In genomic region chr1:36883315-36883949, GRCh38 we compare ENCODE assay signal across 20 cellular contexts.
"Had no signal": no experiment of that assay in that cellular context is flagged by ENCODE, and none has a peak within 500 bp of the region (broad histone marks: within the 10 kb centered on the region; RNA-seq: fewer than 3 reads in every experiment).

No MANE protein-coding gene starts in this region.

- H3K27me3 ChIP-seq: body of pancreas, neutrophil had no signal

- FAIRE-seq: frontal cortex, small intestine had no signal

- H3K36me3 ChIP-seq: heart left ventricle, neutrophil, transverse colon had no signal

- DNase-seq: activated gamma-delta T cell treated with Interleukin-2 at 50 U/mL for 16 hours; activated T-cell treated with anti-CD3 and anti-CD28 coated beads, Interleukin-2, amount 50 U/mL, for 72 hours; amygdala; body of pancreas; central memory CD4-positive, alpha-beta T cell; cortex of kidney; effector CD8-positive, alpha-beta T cell; heart left ventricle; immature natural killer cell; left colon; mucosa of descending colon; naive thymus-derived CD8-positive, alpha-beta T cell; small intestine; stimulated activated CD4-positive, alpha-beta T cell treated with anti-CD3 and anti-CD28 coated beads, Interleukin-4, amount 100 ng/mL, for 24 hours; stimulated activated naive CD4-positive, alpha-beta T cell; T-cell; T1000; transverse colon had no signal

- H3K27ac ChIP-seq: body of pancreas, heart left ventricle, neutrophil, transverse colon had no signal

- H3K4me3 ChIP-seq: body of pancreas, heart left ventricle, mucosa of descending colon, transverse colon had no signal

- H3K4me1 ChIP-seq: body of pancreas, transverse colon had no signal

- H3K9me3 ChIP-seq: body of pancreas, heart left ventricle, mucosa of descending colon, neutrophil, transverse colon had no signal
